20 cellular contexts compared by ENCODE assay signal in genomic region chr7:105937411-105937810, GRCh38.
"Had no signal": no experiment of that assay in that cellular context is flagged by ENCODE, and none has a peak within 500 bp of the region (broad histone marks: within the 10 kb centered on the region; RNA-seq: fewer than 3 reads in every experiment).

No MANE protein-coding gene starts in this region.

- H3K4me2 ChIP-seq: KMS-11 had no signal

- DNase-seq: IMR-90, Kasumi-1, MM.1S, NCI-H1092 treated with DMSO at 0.1 percent for 48 hours, NCI-H1436, NCI-H1694, NCI-H187 treated with DMSO at 0.1 percent for 48 hours, NCI-H2029 treated with DMSO at 0.1 percent for 48 hours, NCI-H2171 treated with DMSO at 0.1 percent for 48 hours, NCI-H345, NCI-H446 treated with DMSO at 0.1 percent for 48 hours, NCI-H510A treated with DMSO at 0.1 percent for 48 hours, NCI-H526 treated with DMSO at 0.1 percent for 48 hours, NCI-H748 treated with DMSO at 0.1 percent for 48 hours, SHP77, SW 1271 had no signal

- H3K27ac ChIP-seq: KMS-11, RWPE1 had no signal

- ATAC-seq: HepG2, Panc1 had no signal
